ENCODE assay signal across 9 cellular contexts in the genomic region with DNA sequence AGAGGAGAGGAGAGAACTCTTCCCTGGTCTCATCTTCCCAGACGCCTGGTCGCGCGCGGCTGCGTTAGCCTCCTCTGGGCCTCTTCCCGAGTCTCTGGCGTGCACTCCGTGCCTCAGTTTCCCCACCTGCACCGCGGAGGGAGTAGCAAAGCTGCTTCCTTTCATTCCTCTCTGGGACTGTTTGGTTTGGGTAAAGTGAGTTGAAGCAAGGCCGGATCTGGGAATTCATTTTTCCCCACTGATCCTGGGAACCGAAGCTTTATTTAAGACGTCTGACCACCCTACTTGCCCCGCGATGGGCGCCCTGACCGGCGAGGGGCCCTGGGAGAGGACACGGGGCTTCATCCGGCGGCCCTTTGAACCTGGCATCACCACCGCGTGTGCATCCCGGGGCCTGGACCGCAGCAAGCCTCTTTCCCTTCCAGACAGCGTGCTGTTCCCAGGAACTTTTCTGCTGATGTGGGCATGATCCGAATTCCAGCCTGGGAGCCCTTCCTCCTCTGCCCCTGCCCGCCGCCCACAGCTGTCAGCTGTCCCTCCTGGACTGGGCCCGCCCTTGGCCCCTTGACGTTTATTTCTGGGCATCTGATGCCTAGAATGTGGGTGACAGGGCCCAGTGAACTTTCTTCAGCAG. TPM values are rescaled to one million over a fixed set of nuclear protein-coding genes. Genes with fewer than 3 reads are reported as not detected.
DNase-seq lines count a peak whose midpoint lies in the region; ATAC-seq, FAIRE-seq and TF ChIP-seq lines count a peak whose summit lies in the region.
"Had no signal": no experiment of that assay in that cellular context is flagged by ENCODE, and none has a peak within 500 bp of the region (broad histone marks: within the 10 kb centered on the region; RNA-seq: fewer than 3 reads in every experiment).

No MANE protein-coding gene starts in this region.

- H3K4me1 Mint-ChIP-seq in T-helper 1 cell treated with Interleukin-12 subunit alpha and Interleukin-12 subunit beta and Interleukin-4 antibody, amounts not matched to agents 30 μg/mL and 1 μg/mL, for 36 hours (ENCODE audit: low read depth): peaks cover 6% of the 10 kb centered on the region
- H3K4me1 Mint-ChIP-seq in stimulated activated effector memory CD8-positive, alpha-beta T cell treated with anti-CD3 and anti-CD28 coated beads, Interleukin-12 subunit alpha, Interleukin-12 subunit beta, amount 100 ng/mL, for 72 hours: peaks cover 6% of the 10 kb centered on the region

- no peaks in the 10 kb centered on the region for H3K27me3 ChIP-seq in adrenal gland

- FAIRE-seq in GM19239 (lab: Jason Lieb, UNC): no peak
- FAIRE-seq: G401.6 had no signal

- peaks cover 0 to 18% of the 10 kb centered on the region in 2 donors for H3K4me1 ChIP-seq in adrenal gland (replicated peaks in 1 of 2)

- H3K9me3 ChIP-seq in adrenal gland (replicated peaks in 1 of 3): no peaks in the 10 kb centered on the region
- no peaks in the 10 kb centered on the region for H3K9me3 ChIP-seq in iPS-18c (ENCODE audit: control insufficient read depth, insufficient read depth, low read length)

- no peak for TF ChIP-seq CTCF in adrenal gland (IDR thresholded peaks at IDR 0.05)

- no peak for TF ChIP-seq POLR2A in adrenal gland (IDR thresholded peaks at IDR 0.05)

- no peak overlapping the region for H3K27ac Mint-ChIP-seq in T-helper 1 cell treated with Interleukin-12 subunit alpha and Interleukin-12 subunit beta and Interleukin-4 antibody, amounts not matched to agents 30 μg/mL and 1 μg/mL, for 36 hours
- no peak overlapping the region for H3K27ac Mint-ChIP-seq in stimulated activated effector memory CD8-positive, alpha-beta T cell treated with anti-CD3 and anti-CD28 coated beads, Interleukin-12 subunit alpha, Interleukin-12 subunit beta, amount 100 ng/mL, for 72 hours

- no peaks in the 10 kb centered on the region for H3K36me3 ChIP-seq in adrenal gland (replicated peaks in 1 of 2)

- peak overlapping the region; percentile 60 for H3K4me3 Mint-ChIP-seq in T-helper 1 cell treated with Interleukin-12 subunit alpha and Interleukin-12 subunit beta and Interleukin-4 antibody, amounts not matched to agents 30 μg/mL and 1 μg/mL, for 36 hours
- H3K4me3 Mint-ChIP-seq in stimulated activated effector memory CD8-positive, alpha-beta T cell treated with anti-CD3 and anti-CD28 coated beads, Interleukin-12 subunit alpha, Interleukin-12 subunit beta, amount 100 ng/mL, for 72 hours: peak overlapping the region; percentile 73

- H3K27me3 Mint-ChIP-seq in T-helper 1 cell treated with Interleukin-12 subunit alpha and Interleukin-12 subunit beta and Interleukin-4 antibody, amounts not matched to agents 30 μg/mL and 1 μg/mL, for 36 hours (ENCODE audit: low read depth): peaks cover 56% of the 10 kb centered on the region

- intact Hi-C loops in adrenal gland (cut with DNase I): loop anchor here in 1 of 2 donors (10.0 kb wide), 2 partner anchors 80 to 330 kb away; partner anchors contain the start of gene FJX1

- 19 to 34% (median 25%) methylated on average over 29 to 32 of the region's 32 CpGs for WGBS in adrenal gland, 4 donors

- H3K9me3 Mint-ChIP-seq in T-helper 1 cell treated with Interleukin-12 subunit alpha and Interleukin-12 subunit beta and Interleukin-4 antibody, amounts not matched to agents 30 μg/mL and 1 μg/mL, for 36 hours: no peaks in the 10 kb centered on the region
- no peaks in the 10 kb centered on the region for H3K9me3 Mint-ChIP-seq in stimulated activated effector memory CD8-positive, alpha-beta T cell treated with anti-CD3 and anti-CD28 coated beads, Interleukin-12 subunit alpha, Interleukin-12 subunit beta, amount 100 ng/mL, for 72 hours

- H3K27ac ChIP-seq in adrenal gland: peak overlapping the region in 3 of 5 donors; percentile 63 to 91 (median 83)

- H3K4me3 ChIP-seq in adrenal gland: peak overlapping the region in 3 of 4 donors; percentile 32 to 74 (median 50)
- peak overlapping the region; percentile 78 for H3K4me3 ChIP-seq in iPS-18c (ENCODE audit: insufficient read depth, low read depth, low read length)

- no peaks in the 10 kb centered on the region for H3K36me3 Mint-ChIP-seq in T-helper 1 cell treated with Interleukin-12 subunit alpha and Interleukin-12 subunit beta and Interleukin-4 antibody, amounts not matched to agents 30 μg/mL and 1 μg/mL, for 36 hours (ENCODE audit: low read depth)
- no peaks in the 10 kb centered on the region for H3K36me3 Mint-ChIP-seq in stimulated activated effector memory CD8-positive, alpha-beta T cell treated with anti-CD3 and anti-CD28 coated beads, Interleukin-12 subunit alpha, Interleukin-12 subunit beta, amount 100 ng/mL, for 72 hours

- ATAC-seq in stimulated activated effector memory CD8-positive, alpha-beta T cell treated with anti-CD3 and anti-CD28 coated beads, Interleukin-12 subunit alpha, Interleukin-12 subunit beta, amount 100 ng/mL, for 72 hours: no peak
- no peak for ATAC-seq in GM21717 (IDR thresholded peaks at IDR 0.05; ENCODE audit: unreplicated experiment)

- DNase-seq in T-helper 1 cell (no peak), adrenal gland (peak in 2 of 7 donors; percentile 17 to 19), GM19239 (ENCODE audit: insufficient read length, low spot score) (no peak), NCI-H1930 (lab: John Stamatoyannopoulos, UW) (no peak)
- DNase-seq in stimulated activated effector memory CD8-positive, alpha-beta T cell treated with anti-CD3 and anti-CD28 coated beads, Interleukin-12 subunit alpha, Interleukin-12 subunit beta, amount 100 ng/mL, for 72 hours (ENCODE audit: low spot score in 2 of 2): no peak

RNA-seq across cellular contexts. Expression of gene LDLRAD3, which starts 0.8 kb away (rescaled TPM):
- total RNA-seq in adrenal gland: 10 to 100 TPM in 6 of 8 donors, 1 to 10 TPM in 2; 7.5 to 16.4 (median 10.4) TPM
- polyA plus RNA-seq in adrenal gland: 10 to 100 TPM in 1 of 3 donors, 1 to 10 TPM in 2; 5.4 to 16.7 (median 6.3) TPM
